8 cellular contexts compared by ENCODE assay signal in the genomic region with DNA sequence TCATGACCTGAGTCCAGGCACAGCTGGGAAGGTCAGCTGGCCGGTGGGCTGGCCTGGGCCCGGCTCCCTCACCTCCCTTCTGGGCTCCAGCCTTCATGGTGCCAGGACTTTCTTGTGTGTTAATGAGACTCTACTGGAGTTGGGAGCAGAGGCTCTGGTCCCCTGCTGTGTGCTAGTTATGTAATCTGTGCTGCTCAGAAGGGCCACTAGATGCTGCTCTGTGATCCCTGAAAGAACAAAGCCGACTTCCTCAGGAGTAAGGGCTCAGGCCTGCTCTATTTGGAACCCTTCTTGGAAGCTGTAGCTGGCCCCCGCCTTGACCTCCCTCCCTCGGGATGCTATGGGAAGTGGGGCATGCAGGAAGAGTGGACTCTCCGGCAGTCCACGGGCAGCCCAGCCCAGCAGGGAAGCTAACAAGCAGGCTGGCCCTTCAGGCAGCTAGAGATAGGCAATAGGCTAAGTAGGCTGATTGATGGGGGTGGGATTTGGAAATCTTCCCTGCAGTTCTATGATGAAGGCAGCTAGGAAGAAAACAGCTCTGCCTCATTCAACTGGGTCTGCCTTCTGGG. TPM values are rescaled to one million over a fixed set of nuclear protein-coding genes. Genes with fewer than 3 reads are reported as not detected.
DNase-seq lines count a peak whose midpoint lies in the region; ATAC-seq and TF ChIP-seq lines count a peak whose summit lies in the region.

No MANE protein-coding gene starts in this region.

- H3K36me3 ChIP-seq in Panc1 (ENCODE audit: control insufficient read depth, insufficient read depth, low read length): peaks cover 22% of the 10 kb centered on the region
- H3K36me3 ChIP-seq in iPS-20b (ENCODE audit: insufficient read depth, low read depth, low read length): peaks cover 50% of the 10 kb centered on the region
- peaks cover 0 to 47% of the 10 kb centered on the region in 2 donors for H3K36me3 ChIP-seq in gastrocnemius medialis

- in situ Hi-C loops in Panc1 (cut with HindIII; ENCODE audit: low pct_unique_long_range_greater_than_20kb, low sequenced_read_pairs): no loop called here
- in situ Hi-C loops in gastrocnemius medialis (cut with MboI; ENCODE audit: low sequenced_read_pairs in 4 of 4): loop anchor here in 1 of 4 donors (25.0 kb wide), 1 partner anchor 404 kb away; the partner anchor contains the start of gene MYO1D

- DNase-seq in GM04504 (ENCODE audit: low read depth): peak; percentile 69
- DNase-seq in Panc1 (ENCODE audit: low read depth, low spot score): peak; percentile 60
- DNase-seq in caudate nucleus (lab: John Stamatoyannopoulos, UW): peak in 58 of 61 donors; percentile 54 to 97 (median 82)
- peak in 1 of 2 donors; percentile 61 for DNase-seq in gastrocnemius medialis
- DNase-seq in GM19240 (ENCODE audit: insufficient read length, low spot score): no peak

- no peak for TF ChIP-seq POLR2A in gastrocnemius medialis (IDR thresholded peaks at IDR 0.05)

- no peak overlapping the region for H3K4me3 ChIP-seq in Panc1 (ENCODE audit: low read depth in 2 of 2, low read length in 2 of 2)
- no peak overlapping the region for H3K4me3 ChIP-seq in iPS-20b (ENCODE audit: low read length)
- H3K4me3 ChIP-seq in gastrocnemius medialis: no peak overlapping the region

- H3K9me3 ChIP-seq in Panc1 (ENCODE audit: control insufficient read depth, insufficient read depth, low read depth, low read length) (no peaks in the 10 kb centered on the region), iPS-20b (ENCODE audit: insufficient read depth, low read depth, low read length) (no peaks in the 10 kb centered on the region), gastrocnemius medialis (no peaks in the 10 kb centered on the region)

- peak overlapping the region; percentile 6; the same call in 1 of the 2 replicates for H3K9ac ChIP-seq in iPS-20b (ENCODE audit: low read depth, low read length)

- H3K27me3 ChIP-seq in Panc1 (ENCODE audit: control insufficient read depth, insufficient read depth, low read length) (no peaks in the 10 kb centered on the region), iPS-20b (ENCODE audit: insufficient read depth, low read length) (peaks cover 4% of the 10 kb centered on the region; the same call in 1 of the 2 replicates), gastrocnemius medialis (no peaks in the 10 kb centered on the region)

- POLR2A ChIA-PET in Panc1 (lab: Charles Lee): no interaction called here

- CTCF ChIA-PET in Panc1 (lab: Charles Lee): no interaction called here

- intact Hi-C loops in Panc1 (cut with micrococcal nuclease; ENCODE audit: unreplicated experiment) (loop anchor here (5.0 kb wide), 1 partner anchor 269 kb away; no protein-coding TSS in a partner anchor), gastrocnemius medialis (cut with DNase I; ENCODE audit: low total_unique reads) (loop anchor here (5.0 kb wide), 1 partner anchor 131 kb away; the partner anchor contains the start of gene ZNF207)

- H3K4me1 ChIP-seq in Panc1 (ENCODE audit: control insufficient read depth, insufficient read depth, low read length) (peaks cover 20% of the 10 kb centered on the region), iPS-20b (ENCODE audit: insufficient read depth, low read length) (peaks cover 11% of the 10 kb centered on the region), gastrocnemius medialis (peaks cover 12 to 30% of the 10 kb centered on the region in 2 donors)

- BruUV-seq in Panc1 (replicated peaks; lab: Mats Ljungman, UMichigan): no TSS peak

- TF ChIP-seq CTCF in LNCAP (IDR thresholded peaks at IDR 0.05) (peak; percentile 77), Panc1 (IDR thresholded peaks at IDR 0.05) (peak; percentile 74; the same call in 1 of the 2 replicates), gastrocnemius medialis (IDR thresholded peaks at IDR 0.05 in 4 of 5, conservative IDR thresholded peaks at IDR 0.05 in 1 of 5) (peak; percentile 18 to 55 (median 48))

- peak; percentile 16; the same call in 1 of the 2 replicates for ATAC-seq in Panc1
- ATAC-seq in gastrocnemius medialis: peak in 1 of 2 donors; percentile 9
- ATAC-seq in GM21367 (IDR thresholded peaks at IDR 0.05; ENCODE audit: unreplicated experiment): no peak

- H3K27ac ChIP-seq in Panc1 (ENCODE audit: low read length) (no peak overlapping the region), caudate nucleus (ENCODE audit: low read depth, low read length) (peak overlapping the region; percentile 94), iPS-20b (ENCODE audit: low read length) (peak overlapping the region; percentile 1), gastrocnemius medialis (peak overlapping the region; percentile 19 to 64 (median 37))

RNA-seq across cellular contexts. Expression of gene CDK5R1, which starts 3.3 kb away (rescaled TPM):
- total RNA-seq in Panc1 (2021; ENCODE audit: unreplicated experiment) (7.9 TPM), gastrocnemius medialis (1 to 10 TPM in 3 of 4 donors, under 1 TPM in 1; 0.15 to 2.2 (median 1.5) TPM)
- polyA plus RNA-seq in Panc1 (2012; ENCODE audit: insufficient read length): 6.8 TPM

RNA-seq across cellular contexts. Expression of gene PSMD11, which starts 39.2 kb away (rescaled TPM):
- 212 TPM for total RNA-seq in Panc1 (2021; ENCODE audit: unreplicated experiment)
- polyA plus RNA-seq in Panc1 (2012; ENCODE audit: insufficient read length): 86.3 TPM
- 100 to 1,000 TPM in 3 of 4 donors, 10 to 100 TPM in 1; 81.7 to 215 (median 191) TPM for total RNA-seq in gastrocnemius medialis
